8 cellular contexts compared by ENCODE assay signal in the genomic region with DNA sequence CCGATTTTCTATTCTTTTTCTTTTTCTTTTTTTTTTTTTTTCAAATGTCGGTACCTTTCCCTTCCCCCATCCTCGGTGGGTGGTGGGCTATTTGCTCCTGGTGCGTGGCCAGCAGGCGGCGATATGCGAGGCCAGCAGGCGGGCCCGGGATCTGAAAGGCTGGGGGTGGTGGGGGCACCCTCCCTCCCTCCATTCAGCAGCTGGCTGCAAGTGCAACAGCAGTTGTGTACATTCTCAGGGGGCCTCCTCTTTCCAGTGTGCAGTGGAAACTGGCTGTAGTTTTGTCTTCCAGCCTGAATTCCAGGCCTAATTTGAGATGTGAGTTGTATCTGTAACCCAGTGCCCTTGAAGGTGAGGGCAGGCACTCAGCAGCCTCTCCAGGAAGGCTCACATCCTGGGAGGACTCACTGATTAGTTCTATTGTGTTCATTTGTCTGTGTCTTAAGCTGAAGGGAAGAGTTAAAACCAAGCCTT. TPM values are rescaled to one million over a fixed set of nuclear protein-coding genes. Genes with fewer than 3 reads are reported as not detected.
DNase-seq lines count a peak whose midpoint lies in the region; ATAC-seq and TF ChIP-seq lines count a peak whose summit lies in the region.

No MANE protein-coding gene starts in this region.

- DNase-seq in activated CD8-positive, alpha-beta memory T cell treated with anti-CD3 and anti-CD28 coated beads, Interleukin-2, amount 50 U/mL, for 48 hours, result peak; percentile 59
- DNase-seq in activated CD8-positive, alpha-beta memory T cell treated with anti-CD3 and anti-CD28 coated beads, Interleukin-2, amount 50 U/mL, for 4 hours, result no peak
- DNase-seq in iPS DF 6.9 (ENCODE audit: low read depth, low spot score) (no peak), stomach (peak; percentile 47), NCI-H2081 treated with DMSO at 0.1 percent for 48 hours (lab: John Stamatoyannopoulos, UW) (no peak)

- H3K9me3 ChIP-seq in OCI-LY3 (ENCODE audit: insufficient read depth, low read length), result no peaks in the 10 kb centered on the region
- no peaks in the 10 kb centered on the region for H3K9me3 ChIP-seq in iPS DF 6.9 (ENCODE audit: control insufficient read depth, insufficient read depth, low read length)
- no peaks in the 10 kb centered on the region for H3K9me3 ChIP-seq in stomach

- WGBS in iPS DF 6.9 (ENCODE audit: insufficient coverage, insufficient read length), result no CpG with 5 or more reads among the region's 9 CpGs
- 1 to 7% (median 5%) methylated on average over 9 of the region's 9 CpGs for WGBS in stomach, 5 donors

- no peaks in the 10 kb centered on the region for H3K79me2 ChIP-seq in OCI-LY3 (ENCODE audit: low read length)

- H3K36me3 ChIP-seq in OCI-LY3 (replicated peaks; ENCODE audit: low read depth, low read length) (no peaks in the 10 kb centered on the region), iPS DF 6.9 (ENCODE audit: control insufficient read depth, insufficient read depth, low read length) (peaks cover 13% of the 10 kb centered on the region), stomach (peaks cover 0 to 9% (median 2%) of the 10 kb centered on the region in 4 donors)

- H3K4me1 ChIP-seq in OCI-LY3 (ENCODE audit: low read length), result no peaks in the 10 kb centered on the region
- H3K4me1 ChIP-seq in iPS DF 6.9 (ENCODE audit: control insufficient read depth, insufficient read depth, low read length), result peaks cover 2% of the 10 kb centered on the region
- H3K4me1 ChIP-seq in stomach, result peaks cover 32 to 55% (median 50%) of the 10 kb centered on the region in 4 donors

- no peak overlapping the region for H3K27ac ChIP-seq in OCI-LY3 (ENCODE audit: low read length)
- H3K27ac ChIP-seq in iPS DF 6.9 (ENCODE audit: low read length), result no peak overlapping the region
- peak overlapping the region in 4 of 5 donors; percentile 1 to 76 (median 62) for H3K27ac ChIP-seq in stomach

- H3K27me3 ChIP-seq in OCI-LY3 (ENCODE audit: low read depth, low read length) (peaks cover 13% of the 10 kb centered on the region; the same call in 1 of the 2 replicates), iPS DF 6.9 (ENCODE audit: control insufficient read depth, insufficient read depth, low read length) (no peaks in the 10 kb centered on the region), stomach (peaks cover 0 to 54% (median 28%) of the 10 kb centered on the region in 3 donors)

- TF ChIP-seq POLR2A in stomach (IDR thresholded peaks at IDR 0.05), result no peak

- no peak overlapping the region for H3K4me3 ChIP-seq in OCI-LY3 (ENCODE audit: low read length)
- peak overlapping the region; percentile 98; the same call in 1 of the 2 replicates for H3K4me3 ChIP-seq in iPS DF 6.9 (ENCODE audit: low read length)
- peak overlapping the region; percentile 53 to 70 (median 58) for H3K4me3 ChIP-seq in stomach

- no peak for ATAC-seq in HG02938 (IDR thresholded peaks at IDR 0.05; ENCODE audit: unreplicated experiment)
- ATAC-seq in HG03469 (IDR thresholded peaks at IDR 0.05; ENCODE audit: unreplicated experiment), result no peak

- TF ChIP-seq EP300 in stomach (IDR thresholded peaks at IDR 0.05), result no peak

- TF ChIP-seq CTCF in OCI-LY3 (IDR thresholded peaks at IDR 0.05; ENCODE audit: low read depth, low read length) (peak; percentile 17; the same call in 1 of the 2 replicates), stomach (IDR thresholded peaks at IDR 0.05) (peak in 5 of 7 experiments; percentile 10 to 56 (median 46))

- no peak overlapping the region for H3K9ac ChIP-seq in OCI-LY3 (ENCODE audit: low read length)

- H2AFZ ChIP-seq in OCI-LY3 (ENCODE audit: low read depth, low read length), result no peak overlapping the region

- no peaks in the 10 kb centered on the region for H4K20me1 ChIP-seq in OCI-LY3 (ENCODE audit: insufficient read depth, low read length)

- intact Hi-C loops in stomach (cut with DNase I; ENCODE audit: low total_unique reads), result no loop called here

- no peak overlapping the region for H3K4me2 ChIP-seq in OCI-LY3 (ENCODE audit: low read length)

RNA-seq across cellular contexts. Expression of gene MYCN, which starts 3.1 kb away (rescaled TPM):
- 1 to 10 TPM in 4 of 5 donors, not detected in 1; 2.3 to 9.6 (median 5.6) TPM for total RNA-seq in stomach
- polyA plus RNA-seq in stomach, result 1 to 10 TPM in 2 of 3 donors, under 1 TPM in 1; 0.90 to 1.7 (median 1.5) TPM

Comparison
In these comparisons a context has a peak if more than half of its experiments do, and no peak if none do; other contexts are left out.
1. DNase-seq: peak in activated CD8-positive, alpha-beta memory T cell treated with anti-CD3 and anti-CD28 coated beads, Interleukin-2, amount 50 U/mL, for 48 hours (single experiment) and stomach (single experiment); none in activated CD8-positive, alpha-beta memory T cell treated with anti-CD3 and anti-CD28 coated beads, Interleukin-2, amount 50 U/mL, for 4 hours (single experiment), iPS DF 6.9 (single experiment) and NCI-H2081 treated with DMSO at 0.1 percent for 48 hours (single experiment).
2. H3K27ac ChIP-seq: peak in stomach (4 of 5); none in OCI-LY3 (single experiment) and iPS DF 6.9 (single experiment).